In the genomic region with DNA sequence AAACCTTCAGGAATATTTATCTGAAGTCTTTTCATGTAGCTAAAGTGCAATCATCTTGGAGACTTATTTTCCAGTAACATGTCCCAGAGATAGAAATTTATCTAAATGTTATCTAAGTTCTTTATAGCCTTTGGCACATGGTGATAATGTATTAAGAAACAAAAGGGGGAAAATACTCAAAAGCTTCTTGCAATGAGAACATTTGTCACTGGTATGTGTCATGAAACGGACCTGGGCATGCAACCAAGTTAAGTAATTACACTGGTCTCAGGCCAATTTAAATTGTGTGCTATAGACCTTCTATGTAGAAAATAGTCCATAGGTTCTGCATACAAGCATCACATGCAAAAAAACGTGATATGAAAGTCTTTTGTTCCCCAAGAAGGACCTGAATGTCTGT, we compare ENCODE assay signal across 15 cellular contexts.
A peak's percentile ranks its signal among the peaks of the same experiment; 100 is the strongest.
DNase-seq lines count a peak whose midpoint lies in the region; ATAC-seq and TF ChIP-seq lines count a peak whose summit lies in the region.
"Had no signal": no experiment of that assay in that cellular context is flagged by ENCODE, and none has a peak within 500 bp of the region (broad histone marks: within the 10 kb centered on the region; RNA-seq: fewer than 3 reads in every experiment).

No MANE protein-coding gene starts in this region.

- DNase-seq in GM04504 (ENCODE audit: low read depth) = peak; percentile 62
- peak; percentile 21 for DNase-seq in NCI-H2081 treated with DMSO at 0.1 percent for 48 hours (lab: John Stamatoyannopoulos, UW)
- peak; percentile 77 for DNase-seq in epithelial cell of esophagus (ENCODE audit: low read depth)
- DNase-seq in renal cortical epithelial cell (ENCODE audit: low read depth) = peak; percentile 13
- DNase-seq in COLO668 (lab: John Stamatoyannopoulos, UW; ENCODE audit: unreplicated experiment) = no peak
- DNase-seq in glomerular visceral epithelial cell (ENCODE audit: extremely low spot score) = no peak
- DNase-seq: CD8-positive, alpha-beta T cell; effector CD8-positive, alpha-beta T cell; hypothalamus had no signal

- H3K4me3 ChIP-seq in epithelial cell of esophagus (ENCODE audit: low read length) = no peak overlapping the region
- H3K4me3 ChIP-seq: neural progenitor cell, smooth muscle cell, suprapubic skin had no signal

- TF ChIP-seq CTCF in epithelial cell of esophagus (IDR thresholded peaks at IDR 0.05; ENCODE audit: insufficient read depth, low read depth, low read length, missing control alignments) = no peak

- no peak for ATAC-seq in GM18861 (IDR thresholded peaks at IDR 0.05; ENCODE audit: unreplicated experiment)
- no peak for ATAC-seq in GM21786 (IDR thresholded peaks at IDR 0.05; ENCODE audit: unreplicated experiment)
- ATAC-seq: activated CD4-positive, CD25-positive, alpha-beta regulatory T cell treated with anti-CD3 and anti-CD28 coated beads, Interleukin-2, amount 50 U/mL, for 24 hours; CD8-positive, alpha-beta T cell had no signal

Comparison
In these comparisons a context has a peak if more than half of its experiments do, and no peak if none do; other contexts are left out.
1. DNase-seq: peak in GM04504 (single experiment), NCI-H2081 treated with DMSO at 0.1 percent for 48 hours (single experiment), epithelial cell of esophagus (single experiment) and renal cortical epithelial cell (single experiment); none in COLO668 (single experiment) and glomerular visceral epithelial cell (single experiment).